ENCODE assay signal across 8 cellular contexts in the genomic region with DNA sequence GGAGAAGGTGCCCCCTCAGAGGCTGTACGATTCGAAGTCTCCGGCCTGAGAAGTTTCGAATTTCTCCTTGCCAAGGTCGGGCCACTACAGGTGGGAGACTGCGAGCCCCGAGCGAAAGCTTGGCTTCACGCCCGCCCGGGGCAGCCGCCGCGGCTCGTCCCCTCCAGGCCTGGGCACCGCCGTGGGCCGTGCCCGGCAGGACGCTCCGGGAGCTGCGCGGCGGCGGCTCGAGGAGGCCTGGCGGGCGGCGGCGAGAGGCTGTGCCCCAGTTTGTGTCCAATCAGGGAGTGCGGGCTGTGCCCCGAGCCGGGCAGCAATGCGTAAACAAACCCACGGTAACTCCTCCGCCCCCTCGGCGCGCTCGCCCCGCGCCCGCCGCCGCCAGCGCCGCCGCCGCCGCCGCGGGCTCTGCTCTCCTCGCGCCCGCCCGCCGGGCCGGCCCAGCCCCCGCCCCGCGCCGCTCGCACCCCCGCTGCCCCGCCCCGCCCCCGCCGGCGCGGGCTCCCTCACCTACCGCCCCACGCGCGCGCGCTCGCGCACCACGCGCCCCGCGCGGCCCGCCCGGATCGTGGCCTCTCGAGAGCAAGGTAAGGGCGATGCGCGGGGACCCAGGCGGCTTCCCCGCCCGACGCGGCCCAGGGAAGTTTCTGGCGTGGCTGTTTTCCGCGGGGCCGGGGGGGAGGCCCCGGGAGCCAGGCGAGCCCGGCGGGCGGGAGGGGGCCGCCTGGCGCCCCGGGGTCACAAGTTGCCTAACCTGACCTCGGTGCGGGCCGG. TPM values are rescaled to one million over a fixed set of nuclear protein-coding genes. Genes with fewer than 3 reads are reported as not detected.
DNase-seq lines count a peak whose midpoint lies in the region; ATAC-seq and TF ChIP-seq lines count a peak whose summit lies in the region.

No MANE protein-coding gene starts in this region.

- H3K36me3 Mint-ChIP-seq in activated CD8-positive, alpha-beta T cell treated with anti-CD3 and anti-CD28 coated beads, Interleukin-2, amount 10 ng/mL, durations not matched to agents 7 days and 5 days (ENCODE audit: low read depth): peaks cover 4% of the 10 kb centered on the region

- 0% methylated on average over 16 of the region's 110 CpGs for WGBS in right lobe of liver (ENCODE audit: insufficient coverage, low coverage, low lambda C conversion rate, missing lambda C conversion rate)

- H3K36me3 ChIP-seq in right lobe of liver: no peaks in the 10 kb centered on the region

- peak; percentile 60 for TF ChIP-seq POLR2A in right lobe of liver (IDR thresholded peaks at IDR 0.05)

- ATAC-seq in HG02623 (IDR thresholded peaks at IDR 0.05; ENCODE audit: unreplicated experiment) (peak; percentile 48), right lobe of liver (peak; percentile 70 to 90 (median 83))
- ATAC-seq in activated CD8-positive, alpha-beta T cell treated with anti-CD3 and anti-CD28 coated beads, Interleukin-2, amount 10 ng/mL, durations not matched to agents 7 days and 5 days: peak; percentile 68

- DNase-seq in DMS79 treated with DMSO at 0.1 percent for 48 hours (lab: John Stamatoyannopoulos, UW) (peak; percentile 2), DMS79 (lab: John Stamatoyannopoulos, UW) (no peak), NCI-H146 treated with DMSO at 0.1 percent for 48 hours (lab: John Stamatoyannopoulos, UW; ENCODE audit: unreplicated experiment) (peak; percentile 9), dorsolateral prefrontal cortex (peak; percentile 73 to 91 (median 87)), right lobe of liver (peak; percentile 87 to 94 (median 92))
- DNase-seq in activated CD8-positive, alpha-beta T cell treated with anti-CD3 and anti-CD28 coated beads, Interleukin-2, amount 10 ng/mL, durations not matched to agents 7 days and 5 days: peak; percentile 68
- DNase-seq in stimulated activated CD4-positive, alpha-beta T cell treated with anti-CD3 and anti-CD28 coated beads, Interleukin-2, amount 100 ng/mL, for 48 hours: peak; percentile 49 to 50

- no peaks in the 10 kb centered on the region for H3K27me3 Mint-ChIP-seq in activated CD8-positive, alpha-beta T cell treated with anti-CD3 and anti-CD28 coated beads, Interleukin-2, amount 10 ng/mL, durations not matched to agents 7 days and 5 days (ENCODE audit: low read depth)

- H3K4me3 Mint-ChIP-seq in activated CD8-positive, alpha-beta T cell treated with anti-CD3 and anti-CD28 coated beads, Interleukin-2, amount 10 ng/mL, durations not matched to agents 7 days and 5 days: peak overlapping the region; percentile 79

- peak overlapping the region; percentile 77 for H3K27ac Mint-ChIP-seq in activated CD8-positive, alpha-beta T cell treated with anti-CD3 and anti-CD28 coated beads, Interleukin-2, amount 10 ng/mL, durations not matched to agents 7 days and 5 days

- H3K27me3 ChIP-seq in dorsolateral prefrontal cortex (no peaks in the 10 kb centered on the region), right lobe of liver (no peaks in the 10 kb centered on the region)

- H3K4me1 Mint-ChIP-seq in activated CD8-positive, alpha-beta T cell treated with anti-CD3 and anti-CD28 coated beads, Interleukin-2, amount 10 ng/mL, durations not matched to agents 7 days and 5 days (ENCODE audit: low read depth): peaks cover 32% of the 10 kb centered on the region

- intact Hi-C loops in dorsolateral prefrontal cortex (cut with DNase I) (loop anchor here (1.0 to 5.0 kb wide), 7 partner anchors 58 to 255 kb away; partner anchors contain the start of gene PCGF5 (in 2 of the 2)), right lobe of liver (cut with DNase I) (loop anchor here in 1 of 2 donors (10.0 kb wide), 1 partner anchor 62 kb away; the partner anchor contains the start of gene PCGF5)

- no peaks in the 10 kb centered on the region for H3K9me3 Mint-ChIP-seq in activated CD8-positive, alpha-beta T cell treated with anti-CD3 and anti-CD28 coated beads, Interleukin-2, amount 10 ng/mL, durations not matched to agents 7 days and 5 days (ENCODE audit: insufficient read depth)

- POLR2A ChIA-PET in activated CD8-positive, alpha-beta T cell treated with anti-CD3 and anti-CD28 coated beads, Interleukin-2, amount 10 ng/mL, durations not matched to agents 7 days and 5 days (lab: Charles Lee): interaction anchor here (0.6 to 3.5 kb wide), 17 partner anchors 8 to 635 kb away, joined by 3 to 29 read pairs (median 4); partner anchors contain the start of genes PCGF5 and TNKS2

- TF ChIP-seq CTCF in dorsolateral prefrontal cortex (IDR thresholded peaks at IDR 0.05 in 54 of 56, conservative IDR thresholded peaks at IDR 0.05 in 2 of 56; ENCODE audit: low read depth in 1 of 56, partially characterized antibody in 56 of 56) (no peak), right lobe of liver (IDR thresholded peaks at IDR 0.05) (no peak)

- CTCF ChIA-PET in activated CD8-positive, alpha-beta T cell treated with anti-CD3 and anti-CD28 coated beads, Interleukin-2, amount 10 ng/mL, durations not matched to agents 7 days and 5 days (lab: Charles Lee): interaction anchor here (0.8 to 3.2 kb wide), 11 partner anchors 13 to 157 kb away, joined by 3 to 30 read pairs (median 4); no protein-coding TSS in a partner anchor

- H3K4me1 ChIP-seq in right lobe of liver: peaks cover 0 to 6% (median 0%) of the 10 kb centered on the region in 4 donors

- H3K27ac ChIP-seq in dorsolateral prefrontal cortex: peak overlapping the region; percentile 91 to 100 (median 98)
- H3K27ac ChIP-seq in right lobe of liver: peak overlapping the region; percentile 94 to 97 (median 94)

- H3K9me3 ChIP-seq in right lobe of liver: no peaks in the 10 kb centered on the region

- H3K4me3 ChIP-seq in dorsolateral prefrontal cortex (peak overlapping the region; percentile 59 to 96 (median 87)), right lobe of liver (peak overlapping the region; percentile 91 to 96 (median 96))

RNA-seq across cellular contexts. Expression of gene PCGF5, which starts 57.8 kb away (rescaled TPM):
- total RNA-seq in activated CD8-positive, alpha-beta T cell treated with anti-CD3 and anti-CD28 coated beads, Interleukin-2, amount 10 ng/mL, durations not matched to agents 7 days and 5 days: 10 to 100 TPM; 46.2 to 46.7 TPM
- total RNA-seq in dorsolateral prefrontal cortex (10 to 100 TPM; 51.8 to 95.1 (median 70.1) TPM), right lobe of liver (10 to 100 TPM; 25.6 to 30.9 (median 30.0) TPM)
